8 cellular contexts compared by ENCODE assay signal in genomic region chr12:53217930-53218307, GRCh38. TPM values are rescaled to one million over a fixed set of nuclear protein-coding genes. Genes with fewer than 3 reads are reported as not detected.
A peak's percentile ranks its signal among the peaks of the same experiment; 100 is the strongest.
DNase-seq lines count a peak whose midpoint lies in the region; ATAC-seq and TF ChIP-seq lines count a peak whose summit lies in the region.

No MANE protein-coding gene starts in this region.

- TF ChIP-seq CTCF in right atrium auricular region (IDR thresholded peaks at IDR 0.05) = no peak

- DNase-seq in HAP-1 (ENCODE audit: low spot score in 2 of 2) (no peak), right atrium auricular region (ENCODE audit: low spot score) (no peak), skeletal muscle cell (ENCODE audit: low read depth) (no peak), GDM1 (lab: John Stamatoyannopoulos, UW) (no peak)
- no peak for DNase-seq in activated T-helper 1 cell treated with anti-CD3 and anti-CD28 coated beads, Interleukin-12 subunit alpha, Interleukin-12 subunit beta, Interleukin-2, Interleukin-4 antibody, amounts not matched to agents 30 ng/mL and 10 ng/mL and 1 ng/mL, durations not matched to agents 14 hours and 24 hours and 36 hours (ENCODE audit: low spot score)
- DNase-seq in activated effector memory CD4-positive, alpha-beta T cell treated with anti-CD3 and anti-CD28 coated beads, Interleukin-2, amount 50 U/mL, for 16 hours = no peak

- in situ Hi-C loops in HAP-1 (cut with MboI; ENCODE audit: low sequenced_read_pairs) = no loop called here

- H3K36me3 ChIP-seq in HAP-1 (replicated peaks) = peaks cover 13% of the 10 kb centered on the region
- H3K36me3 ChIP-seq in right atrium auricular region = peaks cover 9% of the 10 kb centered on the region

- peak overlapping the region; percentile 94 for H3K4me3 Mint-ChIP-seq in activated T-helper 1 cell treated with anti-CD3 and anti-CD28 coated beads, Interleukin-12 subunit alpha, Interleukin-12 subunit beta, Interleukin-2, Interleukin-4 antibody, amounts not matched to agents 30 ng/mL and 10 ng/mL and 1 ng/mL, durations not matched to agents 14 hours and 24 hours and 36 hours

- no peaks in the 10 kb centered on the region for H3K9me3 Mint-ChIP-seq in activated T-helper 1 cell treated with anti-CD3 and anti-CD28 coated beads, Interleukin-12 subunit alpha, Interleukin-12 subunit beta, Interleukin-2, Interleukin-4 antibody, amounts not matched to agents 30 ng/mL and 10 ng/mL and 1 ng/mL, durations not matched to agents 14 hours and 24 hours and 36 hours

- H3K9me3 ChIP-seq in HAP-1 (no peaks in the 10 kb centered on the region), right atrium auricular region (no peaks in the 10 kb centered on the region)

- peak overlapping the region; percentile 5; the same call in 1 of the 2 replicates for H3K4me3 ChIP-seq in HAP-1
- peak overlapping the region; percentile 61 to 67 for H3K4me3 ChIP-seq in right atrium auricular region
- peak overlapping the region; percentile 80 for H3K4me3 ChIP-seq in skeletal muscle cell (ENCODE audit: low read depth, low read length)

- H3K27ac Mint-ChIP-seq in activated T-helper 1 cell treated with anti-CD3 and anti-CD28 coated beads, Interleukin-12 subunit alpha, Interleukin-12 subunit beta, Interleukin-2, Interleukin-4 antibody, amounts not matched to agents 30 ng/mL and 10 ng/mL and 1 ng/mL, durations not matched to agents 14 hours and 24 hours and 36 hours = peak overlapping the region; percentile 92

- peaks cover 82% of the 10 kb centered on the region for H3K4me1 Mint-ChIP-seq in activated T-helper 1 cell treated with anti-CD3 and anti-CD28 coated beads, Interleukin-12 subunit alpha, Interleukin-12 subunit beta, Interleukin-2, Interleukin-4 antibody, amounts not matched to agents 30 ng/mL and 10 ng/mL and 1 ng/mL, durations not matched to agents 14 hours and 24 hours and 36 hours (ENCODE audit: low read depth)

- H3K27me3 ChIP-seq in HAP-1 (ENCODE audit: low read depth) (no peaks in the 10 kb centered on the region), right atrium auricular region (no peaks in the 10 kb centered on the region)

- ATAC-seq in GM19395 (IDR thresholded peaks at IDR 0.05; ENCODE audit: unreplicated experiment) (no peak), GM21619 (IDR thresholded peaks at IDR 0.05; ENCODE audit: unreplicated experiment) (no peak)

- peak overlapping the region; percentile 95 to 96 for H3K27ac ChIP-seq in right atrium auricular region

- H3K36me3 Mint-ChIP-seq in activated T-helper 1 cell treated with anti-CD3 and anti-CD28 coated beads, Interleukin-12 subunit alpha, Interleukin-12 subunit beta, Interleukin-2, Interleukin-4 antibody, amounts not matched to agents 30 ng/mL and 10 ng/mL and 1 ng/mL, durations not matched to agents 14 hours and 24 hours and 36 hours (ENCODE audit: low read depth) = peaks cover 34% of the 10 kb centered on the region

- intact Hi-C loops in activated T-helper 1 cell treated with anti-CD3 and anti-CD28 coated beads, Interleukin-12 subunit alpha, Interleukin-12 subunit beta, Interleukin-2, Interleukin-4 antibody, amounts not matched to agents 30 ng/mL and 10 ng/mL and 1 ng/mL, durations not matched to agents 14 hours and 24 hours and 36 hours (cut with micrococcal nuclease) = loop anchor here (5.0 kb wide), 1 partner anchor 166 kb away; the partner anchor contains the start of gene TNS2

- H3K27me3 Mint-ChIP-seq in activated T-helper 1 cell treated with anti-CD3 and anti-CD28 coated beads, Interleukin-12 subunit alpha, Interleukin-12 subunit beta, Interleukin-2, Interleukin-4 antibody, amounts not matched to agents 30 ng/mL and 10 ng/mL and 1 ng/mL, durations not matched to agents 14 hours and 24 hours and 36 hours (ENCODE audit: insufficient read depth) = peaks cover 2% of the 10 kb centered on the region

- peaks cover 28% of the 10 kb centered on the region for H3K4me1 ChIP-seq in HAP-1
- peaks cover 0 to 82% of the 10 kb centered on the region in 2 donors for H3K4me1 ChIP-seq in right atrium auricular region

RNA-seq across cellular contexts. Expression of gene ITGB7, which starts 10.9 kb away (rescaled TPM):
- total RNA-seq in activated T-helper 1 cell treated with anti-CD3 and anti-CD28 coated beads, Interleukin-12 subunit alpha, Interleukin-12 subunit beta, Interleukin-2, Interleukin-4 antibody, amounts not matched to agents 30 ng/mL and 10 ng/mL and 1 ng/mL, durations not matched to agents 14 hours and 24 hours and 36 hours = 258 and 266 TPM in 2 replicates
- total RNA-seq in right atrium auricular region = under 1 TPM in 1 of 2 donors, not detected in 1; 0.47 TPM

RNA-seq across cellular contexts. Expression of gene RARG, which starts 14.1 kb away (rescaled TPM):
- total RNA-seq in activated T-helper 1 cell treated with anti-CD3 and anti-CD28 coated beads, Interleukin-12 subunit alpha, Interleukin-12 subunit beta, Interleukin-2, Interleukin-4 antibody, amounts not matched to agents 30 ng/mL and 10 ng/mL and 1 ng/mL, durations not matched to agents 14 hours and 24 hours and 36 hours = 58.6 and 61.6 TPM in 2 replicates
- total RNA-seq in right atrium auricular region = 10 to 100 TPM; 14.8 to 15.0 TPM

RNA-seq across cellular contexts. Expression of gene CSAD, which starts 37.2 kb away (rescaled TPM):
- 21.7 and 22.6 TPM in 2 replicates for total RNA-seq in activated T-helper 1 cell treated with anti-CD3 and anti-CD28 coated beads, Interleukin-12 subunit alpha, Interleukin-12 subunit beta, Interleukin-2, Interleukin-4 antibody, amounts not matched to agents 30 ng/mL and 10 ng/mL and 1 ng/mL, durations not matched to agents 14 hours and 24 hours and 36 hours
- 1 to 10 TPM; 3.4 to 4.9 TPM for total RNA-seq in right atrium auricular region

RNA-seq across cellular contexts. Expression of gene ZNF740, which starts 37.4 kb away (rescaled TPM):
- 48.1 and 52.8 TPM in 2 replicates for total RNA-seq in activated T-helper 1 cell treated with anti-CD3 and anti-CD28 coated beads, Interleukin-12 subunit alpha, Interleukin-12 subunit beta, Interleukin-2, Interleukin-4 antibody, amounts not matched to agents 30 ng/mL and 10 ng/mL and 1 ng/mL, durations not matched to agents 14 hours and 24 hours and 36 hours
- 1 to 10 TPM; 5.9 to 7.4 TPM for total RNA-seq in right atrium auricular region

RNA-seq across cellular contexts. Expression of gene ESPL1, which starts 50.2 kb away (rescaled TPM):
- total RNA-seq in activated T-helper 1 cell treated with anti-CD3 and anti-CD28 coated beads, Interleukin-12 subunit alpha, Interleukin-12 subunit beta, Interleukin-2, Interleukin-4 antibody, amounts not matched to agents 30 ng/mL and 10 ng/mL and 1 ng/mL, durations not matched to agents 14 hours and 24 hours and 36 hours = 61.2 and 68.4 TPM in 2 replicates
- total RNA-seq in right atrium auricular region = under 1 TPM; 0.12 to 0.59 TPM

Comparison
In these comparisons a context has a peak if more than half of its experiments do, and no peak if none do; other contexts are left out.
1. H3K4me3 ChIP-seq: peak in every context shown above with its lines; median percentile 80 in skeletal muscle cell; 64 in right atrium auricular region; 5 in HAP-1.
2. RNA of gene ITGB7, which starts 10.9 kb away (total RNA-seq): 258 to 266 TPM in activated T-helper 1 cell treated with anti-CD3 and anti-CD28 coated beads, Interleukin-12 subunit alpha, Interleukin-12 subunit beta, Interleukin-2, Interleukin-4 antibody, amounts not matched to agents 30 ng/mL and 10 ng/mL and 1 ng/mL, durations not matched to agents 14 hours and 24 hours and 36 hours; 0.47 TPM in right atrium auricular region; every median in the first group is over 100 times any median in the second.